1 cellular context compared by ENCODE assay signal in the genomic region with DNA sequence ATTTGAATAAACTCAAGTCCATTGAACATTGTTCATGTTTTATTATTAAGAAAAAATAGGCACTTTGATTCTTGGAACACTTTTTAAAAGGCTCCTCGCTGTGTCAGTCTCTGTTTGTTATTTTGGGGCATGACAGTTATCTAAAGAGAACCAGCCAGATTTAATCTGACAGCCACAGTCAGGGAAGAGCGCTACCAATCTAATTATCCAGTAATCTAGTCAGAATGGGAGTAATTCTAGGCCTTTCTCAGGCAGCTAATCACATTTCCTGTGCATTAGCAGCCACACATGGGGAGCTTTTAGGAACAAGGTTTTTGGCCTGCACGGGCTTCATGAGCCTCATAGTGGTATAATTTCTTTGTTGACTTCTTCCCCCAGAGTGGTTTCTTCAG.
TF ChIP-seq lines count a peak whose summit lies in the region.

No MANE protein-coding gene starts in this region.

TF ChIP-seq in SK-N-SH, 30 proteins besides CTCF, POLR2A, EP300 and RAD21 (continued from another document):
- TF ChIP-seq IRF3 (IDR thresholded peaks at IDR 0.05; ENCODE audit: low read depth, low read length) (no peak), SIN3A (IDR thresholded peaks at IDR 0.05; ENCODE audit: borderline replicate concordance, low read depth, low read length) (peak; percentile 77; the same call in 1 of the 2 replicates), NRF1 (IDR thresholded peaks at IDR 0.05; ENCODE audit: low read depth, low read length) (no peak), TEAD4 (IDR thresholded peaks at IDR 0.05; ENCODE audit: borderline replicate concordance, insufficient read depth) (peak; percentile 97), RFX5 (IDR thresholded peaks at IDR 0.05; ENCODE audit: low read length) (no peak), JUND (IDR thresholded peaks at IDR 0.05) (no peak), REST (IDR thresholded peaks at IDR 0.05; ENCODE audit: low read depth, low read length) (0 out of 2 replicates have a peak, but pooled peaks have one; percentile 42), SMC3 (IDR thresholded peaks at IDR 0.05; ENCODE audit: low read depth, low read length) (no peak), GABPA (IDR thresholded peaks at IDR 0.05; ENCODE audit: low read depth) (no peak), NFIC (IDR thresholded peaks at IDR 0.05; ENCODE audit: borderline replicate concordance) (no peak; the same call in 1 of the 2 replicates), YY1 (IDR thresholded peaks at IDR 0.05; ENCODE audit: low read depth) (no peak), CHD2 (IDR thresholded peaks at IDR 0.05; ENCODE audit: low read length, partially characterized antibody) (peak; percentile 82)
